16 cellular contexts compared by ENCODE assay signal in the genomic region with DNA sequence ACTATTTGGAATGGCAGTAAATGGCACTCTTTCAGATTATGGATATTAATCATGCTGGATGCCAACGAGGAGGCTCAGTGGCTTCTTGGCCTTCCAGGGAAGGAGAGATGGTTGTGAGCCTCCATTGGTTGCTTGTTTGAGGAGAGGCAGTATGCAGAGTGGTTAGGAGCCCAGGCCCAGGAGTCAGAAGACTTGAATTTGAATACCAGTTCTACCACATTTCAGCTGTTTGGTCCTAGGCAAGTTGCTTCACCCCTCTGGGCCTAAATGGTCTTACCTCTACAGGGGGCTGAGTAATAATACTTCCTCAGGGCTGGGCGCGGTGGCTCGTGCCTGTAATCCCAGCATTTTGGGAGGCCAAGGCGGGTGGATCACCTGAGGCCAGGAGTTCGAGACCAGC. TPM values are rescaled to one million over a fixed set of nuclear protein-coding genes. Genes with fewer than 3 reads are reported as not detected.
DNase-seq lines count a peak whose midpoint lies in the region; ATAC-seq, FAIRE-seq and TF ChIP-seq lines count a peak whose summit lies in the region.
"Had no signal": no experiment of that assay in that cellular context is flagged by ENCODE, and none has a peak within 500 bp of the region (broad histone marks: within the 10 kb centered on the region; RNA-seq: fewer than 3 reads in every experiment).

No MANE protein-coding gene starts in this region.

- H3K27ac ChIP-seq in HCT116 (ENCODE audit: low read depth, low read length) (no peak overlapping the region), ascending aorta (peak overlapping the region; percentile 47 to 86), mesendoderm (ENCODE audit: low read depth, low read length) (no peak overlapping the region), gastrocnemius medialis (peak overlapping the region; percentile 87 to 95 (median 93)), small intestine (ENCODE audit: low read depth in 1 of 2, low read length in 1 of 2) (no peak overlapping the region), mesenchymal stem cell (ENCODE audit: low read length, poor library complexity, severe bottlenecking) (no peak overlapping the region)
- H3K27ac ChIP-seq: C4-2B, KMS-11 had no signal

- H3K4ac ChIP-seq in mesendoderm (ENCODE audit: low read depth, low read length) (no peak overlapping the region), mesenchymal stem cell (ENCODE audit: low read depth in 1 of 2, low read length in 2 of 2) (no peak overlapping the region)

- no TSS peak for BruUV-seq in HCT116 (replicated peaks; lab: Mats Ljungman, UMichigan)

- peak overlapping the region; percentile 17; the same call in 1 of the 2 replicates for H3K4me2 ChIP-seq in HCT116 (ENCODE audit: low read length)
- H3K4me2 ChIP-seq in mesendoderm (ENCODE audit: low read length) = no peak overlapping the region
- H3K4me2 ChIP-seq in mesenchymal stem cell (ENCODE audit: low read length, poor library complexity, severe bottlenecking) = no peak overlapping the region
- H3K4me2 ChIP-seq: KMS-11 had no signal

- DNase-seq in HCT116 (ENCODE audit: low read depth, low spot score) (no peak), ascending aorta (ENCODE audit: low spot score in 2 of 2) (no peak), mesendoderm (peak; percentile 33), gastrocnemius medialis (no peak), small intestine (no peak), mesenchymal stem cell (no peak)
- DNase-seq: NCI-H1436, NCI-H2029 treated with DMSO at 0.1 percent for 48 hours, NCI-H2171 treated with DMSO at 0.1 percent for 48 hours, NCI-H446 treated with DMSO at 0.1 percent for 48 hours, RPMI8226 had no signal

- TF ChIP-seq CTCF in HCT116 (IDR thresholded peaks at IDR 0.05 in 2 of 3, conservative IDR thresholded peaks at IDR 0.05 in 1 of 3; ENCODE audit: borderline replicate concordance in 1 of 3, insufficient read depth in 1 of 3, low read depth in 2 of 3, low read length in 2 of 3) = no peak
- TF ChIP-seq CTCF in ascending aorta (IDR thresholded peaks at IDR 0.05) = no peak
- TF ChIP-seq CTCF in gastrocnemius medialis (IDR thresholded peaks at IDR 0.05 in 4 of 5, conservative IDR thresholded peaks at IDR 0.05 in 1 of 5) = no peak

- no peak overlapping the region for H2BK5ac ChIP-seq in mesendoderm (ENCODE audit: low read length)
- no peak overlapping the region for H2BK5ac ChIP-seq in mesenchymal stem cell (ENCODE audit: low read depth, low read length, poor library complexity, severe bottlenecking)

- H4K8ac ChIP-seq in mesendoderm (ENCODE audit: low read depth, low read length) (no peak overlapping the region), mesenchymal stem cell (ENCODE audit: low read length) (no peak overlapping the region)

- no peak overlapping the region for H2AFZ ChIP-seq in HCT116 (ENCODE audit: low read depth, low read length, poor library complexity, severe bottlenecking)
- no peak overlapping the region for H2AFZ ChIP-seq in mesenchymal stem cell (ENCODE audit: low read depth, low read length)

- H2BK15ac ChIP-seq in mesendoderm (replicated peaks; ENCODE audit: low read depth) = no peak overlapping the region
- no peak overlapping the region for H2BK15ac ChIP-seq in mesenchymal stem cell (ENCODE audit: low read depth, poor library complexity, severe bottlenecking)

- POLR2A ChIA-PET in HCT116 (lab: Charles Lee) = no interaction called here

- no peak for TF ChIP-seq RAD21 in HCT116 (IDR thresholded peaks at IDR 0.05; ENCODE audit: low read depth)

- no peak overlapping the region for H3K14ac ChIP-seq in mesenchymal stem cell (ENCODE audit: low read length in 2 of 2)

- WGBS in mesendoderm (ENCODE audit: extremely low coverage, insufficient coverage, low lambda C conversion rate) = no CpG with 5 or more reads among the region's 6 CpGs
- WGBS in small intestine, 3 donors = 81 to 91% (median 87%) methylated on average over 6 of the region's 6 CpGs
- WGBS in mesenchymal stem cell = 97% methylated on average over 6 of the region's 6 CpGs

- H2BK120ac ChIP-seq in mesendoderm (ENCODE audit: low read depth, low read length) (no peak overlapping the region), mesenchymal stem cell (ENCODE audit: low read depth, low read length) (no peak overlapping the region)

- H3K27me3 ChIP-seq in HCT116 (ENCODE audit: insufficient read depth, low read length) (no peaks in the 10 kb centered on the region), ascending aorta (no peaks in the 10 kb centered on the region), mesendoderm (ENCODE audit: insufficient read depth, low read length, poor library complexity) (no peaks in the 10 kb centered on the region), gastrocnemius medialis (no peaks in the 10 kb centered on the region), small intestine (ENCODE audit: control insufficient read depth in 2 of 2, insufficient read depth in 2 of 2, low read length in 2 of 2) (no peaks in the 10 kb centered on the region), mesenchymal stem cell (ENCODE audit: control insufficient read depth in 1 of 2, insufficient read depth in 1 of 2, low read length in 2 of 2) (no peaks in the 10 kb centered on the region)

- intact Hi-C loops in HCT116 (cut with micrococcal nuclease) = no loop called here
- intact Hi-C loops in ascending aorta (cut with DNase I) = loop anchor here (2.0 kb wide), 1 partner anchor 29 kb away; no protein-coding TSS in a partner anchor
- intact Hi-C loops in gastrocnemius medialis (cut with DNase I; ENCODE audit: low total_unique reads) = loop anchor here (1.0 to 5.0 kb wide), 4 partner anchors 29 to 54 kb away; a partner anchor contains a TSS

- in situ Hi-C loops in gastrocnemius medialis (cut with MboI; ENCODE audit: low sequenced_read_pairs in 4 of 4) = no loop called here

- H2BK12ac ChIP-seq in mesenchymal stem cell (ENCODE audit: low read length in 2 of 2) = no peak overlapping the region

- H3K36me3 ChIP-seq in HCT116 (ENCODE audit: control insufficient read depth in 1 of 2, insufficient read depth in 2 of 2, low read length in 2 of 2) (no peaks in the 10 kb centered on the region), ascending aorta (peaks cover 0 to 3% of the 10 kb centered on the region in 2 donors), mesendoderm (ENCODE audit: control insufficient read depth, insufficient read depth, low read length) (peaks cover 2% of the 10 kb centered on the region), gastrocnemius medialis (no peaks in the 10 kb centered on the region), small intestine (ENCODE audit: control insufficient read depth in 2 of 2, insufficient read depth in 2 of 2, low read length in 2 of 2) (no peaks in the 10 kb centered on the region), mesenchymal stem cell (ENCODE audit: control insufficient read depth in 1 of 2, insufficient read depth in 2 of 2, low read depth in 1 of 2, low read length in 2 of 2) (peaks cover 17 to 75% of the 10 kb centered on the region in 2 experiments)

- no peak overlapping the region for H3K9ac ChIP-seq in HCT116 (ENCODE audit: low read length)
- H3K9ac ChIP-seq in mesendoderm (ENCODE audit: low read length) = no peak overlapping the region
- H3K9ac ChIP-seq in mesenchymal stem cell (ENCODE audit: low read length) = no peak overlapping the region
- H3K9ac ChIP-seq: KMS-11 had no signal

- H3K9me3 ChIP-seq in HCT116 (ENCODE audit: control insufficient read depth in 1 of 2, insufficient read depth in 1 of 2, low read depth in 1 of 2, low read length in 2 of 2) (no peaks in the 10 kb centered on the region), ascending aorta (no peaks in the 10 kb centered on the region), gastrocnemius medialis (no peaks in the 10 kb centered on the region), small intestine (ENCODE audit: control insufficient read depth, low read depth) (no peaks in the 10 kb centered on the region), mesenchymal stem cell (ENCODE audit: control insufficient read depth, low read length) (no peaks in the 10 kb centered on the region)

- no peak overlapping the region for H3K56ac ChIP-seq in mesendoderm (ENCODE audit: low read length)

- no peaks in the 10 kb centered on the region for H3K9me2 ChIP-seq in HCT116 (ENCODE audit: insufficient read depth)

- H4K5ac ChIP-seq in mesendoderm (ENCODE audit: low read length) = no peak overlapping the region

- H2AK5ac ChIP-seq in mesendoderm (ENCODE audit: low read length) (no peak overlapping the region), mesenchymal stem cell (ENCODE audit: low read length, severe bottlenecking) (no peak overlapping the region)

- RAD21 ChIA-PET in HCT116 (lab: Charles Lee; ENCODE audit: low non-redundant PET in 1 of 2, low total read pairs in 2 of 2, uncharacterized antibody in 2 of 2, unreplicated experiment in 2 of 2) = no interaction called here

- no peak overlapping the region for H3K4me3 ChIP-seq in HCT116 (replicated peaks in 1 of 2; ENCODE audit: low read depth in 1 of 2, low read length in 2 of 2)
- H3K4me3 ChIP-seq in ascending aorta = no peak overlapping the region
- H3K4me3 ChIP-seq in mesendoderm (ENCODE audit: low read length) = no peak overlapping the region
- no peak overlapping the region for H3K4me3 ChIP-seq in gastrocnemius medialis
- H3K4me3 ChIP-seq in small intestine (ENCODE audit: low read depth in 1 of 2, low read length in 2 of 2) = no peak overlapping the region
- no peak overlapping the region for H3K4me3 ChIP-seq in mesenchymal stem cell (ENCODE audit: insufficient read depth in 1 of 2, low read depth in 1 of 2, low read length in 2 of 2)

- ATAC-seq in HCT116 = no peak
- no peak for ATAC-seq in gastrocnemius medialis
- no peak for ATAC-seq in GM21723 (IDR thresholded peaks at IDR 0.05; ENCODE audit: unreplicated experiment)
- ATAC-seq in HG03095 (IDR thresholded peaks at IDR 0.05; ENCODE audit: unreplicated experiment) = no peak
- ATAC-seq: HepG2 had no signal

- TF ChIP-seq POLR2A in HCT116 (IDR thresholded peaks at IDR 0.05; ENCODE audit: borderline replicate concordance, extremely low read depth, insufficient read depth, insufficient read length) = no peak
- TF ChIP-seq POLR2A in gastrocnemius medialis (IDR thresholded peaks at IDR 0.05) = no peak

- H3K79me1 ChIP-seq in mesendoderm (ENCODE audit: low read length) = no peaks in the 10 kb centered on the region
- peaks cover 2% of the 10 kb centered on the region for H3K79me1 ChIP-seq in mesenchymal stem cell (replicated peaks; ENCODE audit: low read length, poor library complexity, severe bottlenecking)

- no peak overlapping the region for H3K23ac ChIP-seq in mesendoderm (ENCODE audit: low read length)
- H3K23ac ChIP-seq in mesenchymal stem cell (ENCODE audit: low read length in 2 of 2) = no peak overlapping the region

- no peaks in the 10 kb centered on the region for H4K20me1 ChIP-seq in HCT116 (ENCODE audit: insufficient read depth)

- H4K91ac ChIP-seq in mesenchymal stem cell (ENCODE audit: low read length) = no peak overlapping the region

- FAIRE-seq in small intestine (lab: Jason Lieb, UNC) = no peak
- FAIRE-seq: HepG2 had no signal

- H3K18ac ChIP-seq in mesendoderm (ENCODE audit: low read length) (no peak overlapping the region), mesenchymal stem cell (ENCODE audit: low read depth in 1 of 2, low read length in 2 of 2) (no peak overlapping the region)

- CTCF ChIA-PET in HCT116 (lab: Charles Lee) = no interaction called here

- peaks cover 0 to 10% of the 10 kb centered on the region in 2 experiments; a peak in 2 of 4 replicates for H3K4me1 ChIP-seq in HCT116 (ENCODE audit: control insufficient read depth in 1 of 2, insufficient read depth in 2 of 2, low read length in 2 of 2)
- H3K4me1 ChIP-seq in ascending aorta = peaks cover 19 to 30% of the 10 kb centered on the region in 2 donors
- no peaks in the 10 kb centered on the region for H3K4me1 ChIP-seq in mesendoderm (ENCODE audit: control insufficient read depth, low read depth, low read length)
- peaks cover 38 to 53% of the 10 kb centered on the region in 2 donors for H3K4me1 ChIP-seq in gastrocnemius medialis
- H3K4me1 ChIP-seq in small intestine (ENCODE audit: control insufficient read depth in 2 of 2, insufficient read depth in 1 of 2, low read depth in 1 of 2, low read length in 1 of 2) = no peaks in the 10 kb centered on the region
- H3K4me1 ChIP-seq in mesenchymal stem cell (ENCODE audit: control insufficient read depth, insufficient read depth, low read depth, low read length) = peaks cover 17% of the 10 kb centered on the region

- H3K79me2 ChIP-seq in HCT116 (ENCODE audit: insufficient read depth, low read length) (no peaks in the 10 kb centered on the region), mesendoderm (ENCODE audit: control insufficient read depth, insufficient read depth, low read length) (no peaks in the 10 kb centered on the region)

RNA-seq across cellular contexts. Expression of a gene that starts 52.5 kb away (rescaled TPM):
- total RNA-seq in HCT116 (2021; ENCODE audit: unreplicated experiment) (12.0 TPM), ascending aorta (9.3 TPM), gastrocnemius medialis (1 to 10 TPM in 2 of 4 donors, under 1 TPM in 2; 0.42 to 1.4 (median 0.95) TPM)
- 6.5 and 7.2 TPM in 2 replicates for polyA plus RNA-seq in HCT116 (2012)
- 13.9 TPM for polyA plus RNA-seq in mesendoderm (2013, experiment 1 of 2)
- polyA plus RNA-seq in mesendoderm (2013, experiment 2 of 2) = 13.5 TPM
- polyA plus RNA-seq in small intestine = 1 to 10 TPM in 2 of 3 donors, under 1 TPM in 1; 0.45 to 2.4 (median 1.1) TPM
- polyA plus RNA-seq in mesenchymal stem cell (2013, experiment 1 of 2) = 13.9 TPM
- polyA plus RNA-seq in mesenchymal stem cell (2013, experiment 2 of 2) = 12.5 TPM

Comparison
In these comparisons a context has a peak if more than half of its experiments do, and no peak if none do; other contexts are left out.
1. H3K27ac ChIP-seq: peak in ascending aorta (2 of 2) and gastrocnemius medialis (4 of 4); none in HCT116 (single experiment), mesendoderm (single experiment), small intestine (0 of 2) and mesenchymal stem cell (single experiment).